Comparison of ENCODE assay signal across 28 cellular contexts in genomic region chr18:23667114-23667513, GRCh38. TPM values are rescaled to one million over a fixed set of nuclear protein-coding genes. Genes with fewer than 3 reads are reported as not detected.
"Had no signal": no experiment of that assay in that cellular context is flagged by ENCODE, and none has a peak within 500 bp of the region (broad histone marks: within the 10 kb centered on the region; RNA-seq: fewer than 3 reads in every experiment).

No MANE protein-coding gene starts in this region.

- DNase-seq: activated CD4-positive, alpha-beta memory T cell treated with anti-CD3 and anti-CD28 coated beads, Interleukin-2, amount 10 ng/mL, durations not matched to agents 7 days and 5 days; activated CD4-positive, alpha-beta T cell treated with anti-CD3 and anti-CD28 coated beads, Interleukin-2, amount 10 ng/mL, durations not matched to agents 24 days and 14 days; activated effector memory CD4-positive, alpha-beta T cell treated with Interleukin-2 at 50 U/mL for 16 hours; activated naive CD4-positive, alpha-beta T cell treated with anti-CD3 and anti-CD28 coated beads, Interleukin-2, amount 50 U/mL, for 16 hours; activated naive CD8-positive, alpha-beta T cell treated with anti-CD3 and anti-CD28 coated beads, Interleukin-2, amount 50 U/mL, for 24 hours; activated T-cell treated with anti-CD3 and anti-CD28 coated beads, Interleukin-2, amount 50 U/mL, for 72 hours; body of pancreas; effector memory CD4-positive, alpha-beta T cell; gastrocnemius medialis; hippocampal formation; kidney glomerular epithelial cell; left lung; naive thymus-derived CD8-positive, alpha-beta T cell; retina; stimulated activated CD4-positive, alpha-beta T cell treated with anti-CD3 and anti-CD28 coated beads, Interleukin-15, amount 100 ng/mL, for 24 hours; stimulated activated CD4-positive, alpha-beta T cell treated with anti-CD3 and anti-CD28 coated beads, Interleukin-2, amount 100 ng/mL, for 48 hours; stimulated activated CD8-positive, alpha-beta memory T cell treated with anti-CD3 and anti-CD28 coated beads, Interleukin-4, amount 100 ng/mL, for 48 hours; stimulated activated naive CD4-positive, alpha-beta T cell; T-helper 2 cell; upper lobe of left lung had no signal

- ATAC-seq: activated CD4-positive, CD25-positive, alpha-beta regulatory T cell treated with anti-CD3 and anti-CD28 coated beads, Interleukin-2, amount 50 U/mL, for 24 hours; activated naive CD8-positive, alpha-beta T cell treated with anti-CD3 and anti-CD28 coated beads, Interleukin-2, amount 50 U/mL, for 24 hours; activated T-cell treated with anti-CD3 and anti-CD28 coated beads, Interleukin-2, amount 50 U/mL, for 72 hours; body of pancreas; esophagus mucosa; gastrocnemius medialis; left lung; naive thymus-derived CD8-positive, alpha-beta T cell had no signal

- H3K36me3 ChIP-seq: cardiac muscle cell, gastrocnemius medialis, left lung, neural progenitor cell, sigmoid colon, upper lobe of left lung had no signal

- H3K36me3 Mint-ChIP-seq: naive thymus-derived CD8-positive, alpha-beta T cell; neural progenitor cell had no signal

- H3K9me3 ChIP-seq: body of pancreas, gastrocnemius medialis, left lung, sigmoid colon, upper lobe of left lung had no signal

- H3K4me3 Mint-ChIP-seq: activated CD4-positive, alpha-beta memory T cell treated with anti-CD3 and anti-CD28 coated beads, Interleukin-2, amount 10 ng/mL, durations not matched to agents 7 days and 5 days; activated CD4-positive, alpha-beta T cell treated with anti-CD3 and anti-CD28 coated beads, Interleukin-2, amount 10 ng/mL, durations not matched to agents 24 days and 14 days; activated naive CD8-positive, alpha-beta T cell treated with anti-CD3 and anti-CD28 coated beads, Interleukin-2, amount 50 U/mL, for 24 hours; activated T-cell treated with anti-CD3 and anti-CD28 coated beads, Interleukin-2, amount 50 U/mL, for 72 hours; dendritic cell treated with granulocyte-macrophage colony-stimulating factor and Interleukin-4, amounts not matched to agents 40 ng/mL and 50 ng/mL, for 4 days; naive thymus-derived CD8-positive, alpha-beta T cell; neural progenitor cell had no signal

- H3K27ac ChIP-seq: body of pancreas, cardiac muscle cell, gastrocnemius medialis, left lung, neural progenitor cell, sigmoid colon, upper lobe of left lung had no signal

- H3K4me1 ChIP-seq: neural progenitor cell had no signal

- H3K9me3 Mint-ChIP-seq: activated CD4-positive, alpha-beta memory T cell treated with anti-CD3 and anti-CD28 coated beads, Interleukin-2, amount 10 ng/mL, durations not matched to agents 7 days and 5 days; activated CD4-positive, alpha-beta T cell treated with anti-CD3 and anti-CD28 coated beads, Interleukin-2, amount 10 ng/mL, durations not matched to agents 24 days and 14 days; activated naive CD8-positive, alpha-beta T cell treated with anti-CD3 and anti-CD28 coated beads, Interleukin-2, amount 50 U/mL, for 24 hours; activated T-cell treated with anti-CD3 and anti-CD28 coated beads, Interleukin-2, amount 50 U/mL, for 72 hours; dendritic cell treated with granulocyte-macrophage colony-stimulating factor and Interleukin-4, amounts not matched to agents 40 ng/mL and 50 ng/mL, for 4 days; naive thymus-derived CD8-positive, alpha-beta T cell; neural progenitor cell had no signal

- H3K27ac Mint-ChIP-seq: activated CD4-positive, alpha-beta memory T cell treated with anti-CD3 and anti-CD28 coated beads, Interleukin-2, amount 10 ng/mL, durations not matched to agents 7 days and 5 days; activated CD4-positive, alpha-beta T cell treated with anti-CD3 and anti-CD28 coated beads, Interleukin-2, amount 10 ng/mL, durations not matched to agents 24 days and 14 days; activated naive CD8-positive, alpha-beta T cell treated with anti-CD3 and anti-CD28 coated beads, Interleukin-2, amount 50 U/mL, for 24 hours; activated T-cell treated with anti-CD3 and anti-CD28 coated beads, Interleukin-2, amount 50 U/mL, for 72 hours; dendritic cell treated with granulocyte-macrophage colony-stimulating factor and Interleukin-4, amounts not matched to agents 40 ng/mL and 50 ng/mL, for 4 days; neural progenitor cell; progenitor cell of endocrine pancreas had no signal

- H2AFZ ChIP-seq: neural progenitor cell had no signal

- H3K4me2 ChIP-seq: neural progenitor cell, smooth muscle cell had no signal

- H3K4me3 ChIP-seq: body of pancreas, cardiac muscle cell, gastrocnemius medialis, left lung, neural progenitor cell, sigmoid colon, smooth muscle cell, upper lobe of left lung had no signal

RNA-seq across cellular contexts. Expression of gene ANKRD29, which starts 4.4 kb away (rescaled TPM):
- total RNA-seq: activated CD4-positive, alpha-beta memory T cell treated with anti-CD3 and anti-CD28 coated beads, Interleukin-2, amount 10 ng/mL, durations not matched to agents 7 days and 5 days; activated CD4-positive, alpha-beta T cell treated with anti-CD3 and anti-CD28 coated beads, Interleukin-2, amount 10 ng/mL, durations not matched to agents 24 days and 14 days; activated T-cell treated with anti-CD3 and anti-CD28 coated beads, Interleukin-2, amount 50 U/mL, for 72 hours; naive thymus-derived CD8-positive, alpha-beta T cell had no signal

RNA-seq across cellular contexts. Expression of gene LAMA3, which starts 22.1 kb away (rescaled TPM):
- total RNA-seq: activated CD4-positive, alpha-beta T cell treated with anti-CD3 and anti-CD28 coated beads, Interleukin-2, amount 10 ng/mL, durations not matched to agents 24 days and 14 days; naive thymus-derived CD8-positive, alpha-beta T cell had no signal
